In the genomic region with DNA sequence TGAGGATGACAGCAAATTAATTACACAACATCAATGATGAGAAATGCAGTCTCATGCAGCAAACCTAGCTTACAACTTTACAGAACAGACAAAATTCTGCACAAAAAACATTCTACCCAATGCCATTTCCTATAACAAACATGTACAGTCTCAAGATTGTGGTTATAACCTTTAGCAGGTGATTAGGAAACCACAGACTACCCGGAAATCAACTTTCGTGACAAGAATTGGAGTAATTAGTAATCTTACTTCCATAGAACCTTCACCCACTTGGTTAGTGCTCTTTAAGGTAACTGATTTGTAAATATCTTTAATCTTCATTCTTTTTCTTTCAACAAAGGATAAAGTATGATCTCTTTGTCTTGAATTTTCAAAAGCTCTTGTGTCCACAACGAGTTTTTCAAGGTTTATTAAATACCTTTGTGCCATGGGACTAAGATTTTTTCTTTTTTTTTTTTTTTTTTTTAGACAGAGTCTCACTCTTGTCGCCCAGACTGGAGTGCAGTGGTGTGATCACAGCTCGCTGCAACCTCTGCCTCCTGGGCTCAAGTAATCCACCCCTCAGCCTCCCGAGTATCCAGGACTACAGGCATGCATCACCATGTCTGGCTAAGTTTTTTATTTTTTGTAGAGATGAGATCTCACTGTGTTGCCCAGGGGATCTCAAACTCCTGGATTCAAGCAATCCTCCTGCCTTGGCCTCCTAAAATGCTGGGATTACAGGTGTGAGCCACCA, we compare ENCODE assay signal across 9 cellular contexts.
DNase-seq lines count a peak whose midpoint lies in the region; ATAC-seq and TF ChIP-seq lines count a peak whose summit lies in the region.
"Had no signal": no experiment of that assay in that cellular context is flagged by ENCODE, and none has a peak within 500 bp of the region (broad histone marks: within the 10 kb centered on the region; RNA-seq: fewer than 3 reads in every experiment).

No MANE protein-coding gene starts in this region.

- TF ChIP-seq EP300 in stomach (IDR thresholded peaks at IDR 0.05) = no peak

- peak; percentile 26 for DNase-seq in activated T-cell treated with anti-CD3 and anti-CD28 coated beads for 24 hours (ENCODE audit: low read depth)
- no peak for DNase-seq in activated T-cell treated with anti-CD3 and anti-CD28 coated beads, Interleukin-2, amount 50 U/mL, for 1 hour
- DNase-seq in activated T-cell treated with anti-CD3 and anti-CD28 coated beads, Interleukin-2, amount 50 U/mL, for 48 hours = peak; percentile 44 to 49
- DNase-seq in kidney tubule cell (ENCODE audit: low spot score) = peak; percentile 9
- DNase-seq in stomach = no peak
- no peak for DNase-seq in Peyer's patch
- DNase-seq in NCI-H524 treated with DMSO at 0.1 percent for 48 hours (lab: John Stamatoyannopoulos, UW) = no peak
- DNase-seq: left cardiac atrium had no signal

- no peak for ATAC-seq in GM18909 (IDR thresholded peaks at IDR 0.05; ENCODE audit: poor library complexity, unreplicated experiment)

- 19 to 37% (median 23%) methylated on average over 6 of the region's 6 CpGs for WGBS in stomach, 5 donors

- H3K4me1 ChIP-seq in stomach = peaks cover 6 to 24% (median 19%) of the 10 kb centered on the region in 4 donors
- peaks cover 0 to 6% (median 2%) of the 10 kb centered on the region in 4 donors for H3K4me1 ChIP-seq in Peyer's patch

- H3K36me3 ChIP-seq in stomach (no peaks in the 10 kb centered on the region), Peyer's patch (no peaks in the 10 kb centered on the region)

- TF ChIP-seq POLR2A in stomach (IDR thresholded peaks at IDR 0.05) = no peak
- no peak for TF ChIP-seq POLR2A in Peyer's patch (IDR thresholded peaks at IDR 0.05)

- no peak overlapping the region for H3K4me3 ChIP-seq in stomach
- H3K4me3 ChIP-seq in Peyer's patch = no peak overlapping the region

- H3K27ac ChIP-seq in stomach (peak overlapping the region in 4 of 5 donors; percentile 10 to 63 (median 50)), Peyer's patch (peak overlapping the region in 1 of 4 donors; percentile 52)

- TF ChIP-seq CTCF in stomach (IDR thresholded peaks at IDR 0.05) (no peak), Peyer's patch (IDR thresholded peaks at IDR 0.05) (no peak)

- H3K9me3 ChIP-seq in stomach (peaks cover 10 to 21% (median 18%) of the 10 kb centered on the region in 4 donors), Peyer's patch (peaks cover 0 to 7% (median 0%) of the 10 kb centered on the region in 4 donors)

- no peaks in the 10 kb centered on the region for H3K27me3 ChIP-seq in stomach
- no peaks in the 10 kb centered on the region for H3K27me3 ChIP-seq in Peyer's patch

- intact Hi-C loops in stomach (cut with DNase I; ENCODE audit: low total_unique reads) = no loop called here

Comparison
In these comparisons a context has a peak if more than half of its experiments do, and no peak if none do; other contexts are left out.
1. DNase-seq: peak in activated T-cell treated with anti-CD3 and anti-CD28 coated beads for 24 hours (single experiment), activated T-cell treated with anti-CD3 and anti-CD28 coated beads, Interleukin-2, amount 50 U/mL, for 48 hours (2 of 2) and kidney tubule cell (single experiment); none in activated T-cell treated with anti-CD3 and anti-CD28 coated beads, Interleukin-2, amount 50 U/mL, for 1 hour (single experiment), stomach (single experiment), Peyer's patch (0 of 3) and NCI-H524 treated with DMSO at 0.1 percent for 48 hours (single experiment).